8 cellular contexts compared by ENCODE assay signal in the genomic region with DNA sequence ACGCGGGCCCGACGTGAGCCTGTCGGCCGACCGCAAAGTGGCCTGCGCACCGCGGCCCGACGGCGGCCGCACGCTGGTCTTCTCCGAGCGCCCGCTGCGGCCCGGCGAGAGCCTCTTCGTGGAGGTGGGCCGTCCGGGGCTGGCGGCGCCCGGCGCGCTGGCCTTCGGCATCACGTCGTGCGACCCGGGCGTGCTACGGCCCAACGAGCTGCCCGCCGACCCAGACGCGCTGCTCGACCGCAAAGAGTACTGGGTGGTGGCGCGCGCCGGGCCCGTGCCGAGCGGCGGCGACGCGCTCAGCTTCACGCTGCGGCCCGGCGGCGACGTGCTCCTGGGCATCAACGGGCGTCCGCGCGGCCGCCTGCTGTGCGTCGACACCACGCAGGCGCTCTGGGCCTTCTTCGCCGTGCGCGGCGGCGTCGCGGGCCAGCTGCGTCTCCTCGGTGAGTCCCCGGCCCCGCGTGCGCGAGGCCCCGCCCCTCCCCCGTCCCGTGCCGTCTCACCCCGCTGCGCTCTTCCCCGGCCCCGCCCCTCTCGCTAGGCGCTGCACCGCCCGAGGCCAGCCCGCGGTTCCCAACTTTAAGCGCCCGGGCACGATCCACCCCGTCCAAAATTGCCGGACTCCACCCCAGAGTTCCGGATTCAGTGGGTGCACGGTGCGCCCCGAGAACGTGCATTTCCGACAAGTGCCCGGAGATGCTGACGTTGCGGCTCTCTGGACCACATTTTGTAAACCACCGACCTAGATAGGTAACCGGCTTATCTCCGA. TPM values are rescaled to one million over a fixed set of nuclear protein-coding genes. Genes with fewer than 3 reads are reported as not detected.
DNase-seq lines count a peak whose midpoint lies in the region; ATAC-seq and TF ChIP-seq lines count a peak whose summit lies in the region.

No MANE protein-coding gene starts in this region.

- no peaks in the 10 kb centered on the region for H3K79me2 ChIP-seq in GM23338 (replicated peaks; ENCODE audit: insufficient read depth)

- peaks cover 7% of the 10 kb centered on the region; the same call in 1 of the 2 replicates for H3F3A ChIP-seq in GM23338 (replicated peaks; ENCODE audit: low read depth)

- H2AFZ ChIP-seq in GM23338: peak overlapping the region; percentile 87

- no peaks in the 10 kb centered on the region for H3K9me2 ChIP-seq in GM23338 (ENCODE audit: insufficient read depth)

- peak overlapping the region; percentile 89 for H3K4me2 ChIP-seq in GM23338

- H3K27ac Mint-ChIP-seq in GM23338: no peak overlapping the region

- H3K4me3 ChIP-seq in GM23338 (peak overlapping the region; percentile 61), iPS DF 6.9 (ENCODE audit: low read length) (peak overlapping the region; percentile 50; the same call in 1 of the 2 replicates)

- H3K9me3 ChIP-seq in iPS DF 6.9 (ENCODE audit: control insufficient read depth, insufficient read depth, low read length): no peaks in the 10 kb centered on the region

- peak; percentile 65 for DNase-seq in GM23338 (ENCODE audit: low spot score)
- peak; percentile 54 for DNase-seq in activated T-cell treated with anti-CD3 and anti-CD28 coated beads for 4 hours
- no peak for DNase-seq in iPS DF 6.9 (ENCODE audit: low read depth, low spot score)
- peak; percentile 59 for DNase-seq in stimulated activated CD4-positive, alpha-beta T cell treated with anti-CD3 and anti-CD28 coated beads, Interleukin-4, amount 100 ng/mL, for 24 hours
- DNase-seq in left colon: no peak
- no peak for DNase-seq in midbrain (lab: John Stamatoyannopoulos, UW)

- peak overlapping the region; percentile 65 for H3K4me3 Mint-ChIP-seq in GM23338

- H3K27me3 ChIP-seq in GM23338 (ENCODE audit: insufficient read depth): peaks cover 30% of the 10 kb centered on the region
- H3K27me3 ChIP-seq in iPS DF 6.9 (ENCODE audit: control insufficient read depth, insufficient read depth, low read length): peaks cover 8% of the 10 kb centered on the region; the same call in 1 of the 2 replicates

- no peaks in the 10 kb centered on the region; the same call in 1 of the 2 replicates for H4K20me1 ChIP-seq in GM23338 (replicated peaks; ENCODE audit: insufficient read depth)

- H3K9me3 Mint-ChIP-seq in GM23338: no peaks in the 10 kb centered on the region; the same call in 2 of the 3 replicates

- H3K27ac ChIP-seq in GM23338 (ENCODE audit: low read depth): no peak overlapping the region
- H3K27ac ChIP-seq in iPS DF 6.9 (ENCODE audit: low read length): no peak overlapping the region

- no peak for TF ChIP-seq CTCF in GM23338 (conservative IDR thresholded peaks at IDR 0.05; ENCODE audit: low read depth in 2 of 2)

- ATAC-seq in GM23338 (peak; percentile 67), HG03460 (IDR thresholded peaks at IDR 0.05; ENCODE audit: unreplicated experiment) (no peak), left colon (no peak), GM21737 (IDR thresholded peaks at IDR 0.05; ENCODE audit: unreplicated experiment) (no peak)

- no CpG with 5 or more reads among the region's 116 CpGs for WGBS in iPS DF 6.9 (ENCODE audit: insufficient coverage, insufficient read length)

- intact Hi-C loops in left colon (cut with DNase I, micrococcal nuclease): no loop called here

- H3K36me3 Mint-ChIP-seq in GM23338 (ENCODE audit: low read depth): no peaks in the 10 kb centered on the region; the same call in 2 of the 3 replicates

- peaks cover 28% of the 10 kb centered on the region for H3K27me3 Mint-ChIP-seq in GM23338 (ENCODE audit: insufficient read depth, low read depth, poor library complexity)

- H3K4me1 Mint-ChIP-seq in GM23338: peaks cover 12% of the 10 kb centered on the region

- H3K36me3 ChIP-seq in GM23338 (ENCODE audit: insufficient read depth) (no peaks in the 10 kb centered on the region), iPS DF 6.9 (ENCODE audit: control insufficient read depth, insufficient read depth, low read length) (no peaks in the 10 kb centered on the region)

- 0 out of 2 replicates have a peak, but pooled peaks cover 7% of the 10 kb centered on the region for H3K4me1 ChIP-seq in GM23338 (ENCODE audit: insufficient read depth)
- 0 out of 2 replicates have a peak, but pooled peaks cover 1% of the 10 kb centered on the region for H3K4me1 ChIP-seq in iPS DF 6.9 (ENCODE audit: control insufficient read depth, insufficient read depth, low read length)

TF ChIP-seq in GM23338, 12 proteins besides CTCF, POLR2A, EP300 and RAD21:
- TF ChIP-seq ZNF331 (CRISPR knock-in tag; IDR thresholded peaks at IDR 0.05; ENCODE audit: low read depth) (no peak), EZH2 (IDR thresholded peaks at IDR 0.05; ENCODE audit: low read depth, unreplicated experiment) (peak; percentile 31)

RNA-seq across cellular contexts. Expression of gene NEURL1B, which starts 42.8 kb away (rescaled TPM):
- total RNA-seq in GM23338 (2014; rRNA removed; shearing (Covaris generic)): 11.4 and 13.3 TPM in 2 replicates
- polyA plus RNA-seq in GM23338 (2016; fragmentation: Nextera tagmentation; extraction: Ambion mirVana): 1.9 and 2.1 TPM in 2 replicates
- 10 to 100 TPM; 60.5 to 90.8 TPM for total RNA-seq in left colon

Comparison
In these comparisons a context has a peak if more than half of its experiments do, and no peak if none do; other contexts are left out.
1. DNase-seq: peak in GM23338 (single experiment), activated T-cell treated with anti-CD3 and anti-CD28 coated beads for 4 hours (single experiment) and stimulated activated CD4-positive, alpha-beta T cell treated with anti-CD3 and anti-CD28 coated beads, Interleukin-4, amount 100 ng/mL, for 24 hours (single experiment); none in iPS DF 6.9 (single experiment), left colon (0 of 2) and midbrain (single experiment).